Comparison of ENCODE assay signal across 18 cellular contexts in the genomic region with DNA sequence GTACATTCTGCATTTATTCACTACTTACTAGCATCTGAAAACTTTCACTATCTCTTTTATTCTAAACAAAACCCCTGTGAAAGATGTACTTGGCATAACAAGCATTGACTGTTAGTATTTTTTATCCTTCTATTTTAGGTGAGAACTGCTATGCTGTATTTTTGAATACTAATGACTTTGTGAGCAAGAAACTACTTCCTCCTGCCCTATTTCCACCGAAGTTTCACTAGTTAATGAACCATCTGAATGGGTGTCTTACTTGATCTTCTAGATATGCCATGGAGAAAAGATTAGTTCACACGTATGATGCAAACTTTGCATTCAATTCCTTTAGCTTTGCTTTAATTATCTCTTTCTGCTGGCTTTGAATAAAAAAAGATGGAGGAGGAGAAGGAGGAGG.
"Had no signal": no experiment of that assay in that cellular context is flagged by ENCODE, and none has a peak within 500 bp of the region (broad histone marks: within the 10 kb centered on the region; RNA-seq: fewer than 3 reads in every experiment).

No MANE protein-coding gene starts in this region.

- H3K27ac ChIP-seq: esophagus squamous epithelium, gastroesophageal sphincter, psoas muscle, right atrium auricular region, suprapubic skin, thyroid gland, upper lobe of left lung, uterus had no signal

- H3K27me3 Mint-ChIP-seq: dendritic cell treated with granulocyte-macrophage colony-stimulating factor and Interleukin-4, amounts not matched to agents 40 ng/mL and 50 ng/mL, for 4 days had no signal

- H3K27ac Mint-ChIP-seq: dendritic cell treated with granulocyte-macrophage colony-stimulating factor and Interleukin-4, amounts not matched to agents 40 ng/mL and 50 ng/mL, for 4 days had no signal

- H3K4me3 ChIP-seq: esophagus squamous epithelium, gastroesophageal sphincter, psoas muscle, right atrium auricular region, suprapubic skin, thyroid gland, upper lobe of left lung, uterus had no signal

- H3K9me3 Mint-ChIP-seq: dendritic cell treated with granulocyte-macrophage colony-stimulating factor and Interleukin-4, amounts not matched to agents 40 ng/mL and 50 ng/mL, for 4 days; naive thymus-derived CD8-positive, alpha-beta T cell had no signal

- H3K9me3 ChIP-seq: esophagus squamous epithelium, gastroesophageal sphincter, psoas muscle, right atrium auricular region, suprapubic skin, thyroid gland, upper lobe of left lung, uterus had no signal

- H3K36me3 ChIP-seq: esophagus squamous epithelium, gastroesophageal sphincter, right atrium auricular region, thyroid gland, upper lobe of left lung, uterus had no signal

- H3K4me3 Mint-ChIP-seq: dendritic cell treated with granulocyte-macrophage colony-stimulating factor and Interleukin-4, amounts not matched to agents 40 ng/mL and 50 ng/mL, for 4 days; naive thymus-derived CD8-positive, alpha-beta T cell had no signal

- H3K36me3 Mint-ChIP-seq: naive thymus-derived CD8-positive, alpha-beta T cell had no signal

- H3K27me3 ChIP-seq: esophagus squamous epithelium, gastroesophageal sphincter, right atrium auricular region, suprapubic skin, thyroid gland, upper lobe of left lung, uterus had no signal

- ATAC-seq: gastroesophageal sphincter; naive thymus-derived CD8-positive, alpha-beta T cell; psoas muscle; stimulated activated naive CD8-positive, alpha-beta T cell treated with anti-CD3 and anti-CD28 coated beads, Interleukin-15, Interleukin-2, amounts not matched to agents 100 U/mL and 50 U/mL, for 24 hours had no signal

- H3K4me1 ChIP-seq: esophagus squamous epithelium, gastroesophageal sphincter, uterus had no signal

- DNase-seq: esophagus squamous epithelium; foreskin fibroblast; head of caudate nucleus; hippocampal formation; kidney glomerular epithelial cell; mammary epithelial cell; naive thymus-derived CD8-positive, alpha-beta T cell; psoas muscle; small intestine; stimulated activated CD4-positive, alpha-beta T cell treated with anti-CD3 and anti-CD28 coated beads, Interleukin-12 subunit alpha, Interleukin-12 subunit beta, amount 100 ng/mL, for 4 hours; stimulated activated naive CD8-positive, alpha-beta T cell treated with anti-CD3 and anti-CD28 coated beads, Interleukin-15, Interleukin-2, amounts not matched to agents 100 U/mL and 50 U/mL, for 24 hours; thyroid gland; upper lobe of left lung; uterus had no signal
